Comparison of ENCODE assay signal across 26 cellular contexts in the genomic region with DNA sequence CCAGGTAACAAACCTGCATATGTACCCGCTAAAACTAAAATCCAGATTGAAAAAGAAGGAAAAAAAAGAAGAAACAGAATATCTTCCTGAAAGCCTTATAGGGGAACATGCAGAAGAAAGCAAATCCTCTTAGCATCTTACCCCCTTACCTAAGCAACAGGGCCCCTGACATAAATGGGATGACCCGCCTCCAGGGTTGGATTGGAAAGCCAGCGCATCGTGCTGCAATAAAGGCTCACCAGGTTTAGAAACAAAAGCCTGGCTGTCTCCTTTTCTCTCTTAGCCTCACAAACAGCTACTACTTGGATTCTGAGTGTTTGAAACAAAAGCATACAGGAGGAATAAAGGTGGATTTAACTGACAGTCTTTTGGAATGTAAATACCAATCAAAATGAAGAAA.
"Had no signal": no experiment of that assay in that cellular context is flagged by ENCODE, and none has a peak within 500 bp of the region (broad histone marks: within the 10 kb centered on the region; RNA-seq: fewer than 3 reads in every experiment).

No MANE protein-coding gene starts in this region.

- DNase-seq: activated CD4-positive, alpha-beta memory T cell treated with anti-CD3 and anti-CD28 coated beads for 36 hours; activated CD4-positive, alpha-beta T cell treated with anti-CD3 and anti-CD28 coated beads, Interleukin-2, amount 10 ng/mL, durations not matched to agents 7 days and 5 days; activated CD4-positive, CD25-positive, alpha-beta regulatory T cell; activated CD8-positive, alpha-beta memory T cell treated with anti-CD3 and anti-CD28 coated beads for 24 hours; activated gamma-delta T cell; activated naive CD4-positive, alpha-beta T cell treated with anti-CD3 and anti-CD28 coated beads, Interleukin-2, amount 50 U/mL, for 16 hours; activated naive CD8-positive, alpha-beta T cell treated with anti-CD3 and anti-CD28 coated beads, Interleukin-2, amount 10 ng/mL, durations not matched to agents 7 days and 5 days; activated T-cell treated with anti-CD3 and anti-CD28 coated beads, Interleukin-2, amount 50 U/mL, for 4 hours; adrenal gland; anterior cingulate cortex; cerebellar nuclear complex; MG63; NCI-H1105; NCI-H1436; NCI-H1694 treated with DMSO at 0.1 percent for 48 hours; NCI-H2029 treated with DMSO at 0.1 percent for 48 hours; NCI-H2171; NCI-H345; NCI-H510A; NCI-H526 treated with DMSO at 0.1 percent for 48 hours; Peyer's patch; Right ventricle myocardium superior; SJCRH30; SK-N-SH; T-helper 1 cell had no signal

- H3K4me3 Mint-ChIP-seq: activated CD4-positive, alpha-beta memory T cell treated with anti-CD3 and anti-CD28 coated beads for 36 hours; activated CD4-positive, alpha-beta T cell treated with anti-CD3 and anti-CD28 coated beads, Interleukin-2, amount 10 ng/mL, durations not matched to agents 7 days and 5 days; activated naive CD8-positive, alpha-beta T cell treated with anti-CD3 and anti-CD28 coated beads, Interleukin-2, amount 10 ng/mL, durations not matched to agents 7 days and 5 days; activated T-cell treated with anti-CD3 and anti-CD28 coated beads, Interleukin-2, amount 50 U/mL, for 4 hours had no signal

- H3K4me3 ChIP-seq: adrenal gland, MG63, Peyer's patch, SJCRH30 had no signal

- ATAC-seq: activated T-cell treated with anti-CD3 and anti-CD28 coated beads, Interleukin-2, amount 50 U/mL, for 4 hours had no signal

- H3K4me1 Mint-ChIP-seq: activated CD4-positive, alpha-beta T cell treated with anti-CD3 and anti-CD28 coated beads, Interleukin-2, amount 10 ng/mL, durations not matched to agents 7 days and 5 days had no signal

- H3K4me1 ChIP-seq: adrenal gland, Peyer's patch, SJCRH30 had no signal

- H3K36me3 ChIP-seq: adrenal gland, MG63, Peyer's patch, SJCRH30 had no signal

- H3K9me3 ChIP-seq: adrenal gland, MG63, Peyer's patch, SJCRH30, SK-N-SH had no signal

- FAIRE-seq: colon had no signal

- H3K27me3 Mint-ChIP-seq: activated CD4-positive, alpha-beta T cell treated with anti-CD3 and anti-CD28 coated beads, Interleukin-2, amount 10 ng/mL, durations not matched to agents 7 days and 5 days had no signal

- H3K27me3 ChIP-seq: adrenal gland, MG63, Peyer's patch, SJCRH30 had no signal

- H3K27ac Mint-ChIP-seq: activated CD4-positive, alpha-beta memory T cell treated with anti-CD3 and anti-CD28 coated beads for 36 hours; activated CD4-positive, alpha-beta T cell treated with anti-CD3 and anti-CD28 coated beads, Interleukin-2, amount 10 ng/mL, durations not matched to agents 7 days and 5 days; activated naive CD8-positive, alpha-beta T cell treated with anti-CD3 and anti-CD28 coated beads, Interleukin-2, amount 10 ng/mL, durations not matched to agents 7 days and 5 days had no signal

- H3K36me3 Mint-ChIP-seq: activated CD4-positive, alpha-beta memory T cell treated with anti-CD3 and anti-CD28 coated beads for 36 hours; activated naive CD8-positive, alpha-beta T cell treated with anti-CD3 and anti-CD28 coated beads, Interleukin-2, amount 10 ng/mL, durations not matched to agents 7 days and 5 days had no signal
